Comparison of ENCODE assay signal across 1 cellular context in the genomic region with DNA sequence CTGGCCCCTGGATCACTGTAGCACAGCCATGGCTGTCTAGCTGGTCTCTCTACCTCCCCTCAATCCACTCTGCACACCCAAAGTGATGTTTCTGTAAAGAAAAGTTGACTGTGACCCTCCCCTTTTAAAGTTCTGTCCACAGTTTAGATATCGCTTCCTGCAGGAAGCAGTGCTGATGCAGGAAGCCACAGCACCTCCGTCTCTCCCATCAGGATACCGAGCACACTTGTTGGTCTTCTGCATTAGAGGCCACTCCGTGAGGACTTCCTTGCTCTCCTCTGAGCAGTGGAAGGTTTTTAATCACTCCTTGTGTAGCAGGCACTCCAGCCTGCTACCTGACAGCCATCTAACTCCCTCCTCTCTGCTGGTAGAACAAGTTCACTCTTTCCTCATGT.
TF ChIP-seq lines count a peak whose summit lies in the region.

No MANE protein-coding gene starts in this region.

TF ChIP-seq in HCT116, 20 proteins besides CTCF, POLR2A, EP300 and RAD21 (continued from another document):
- TF ChIP-seq, protein P1, sequence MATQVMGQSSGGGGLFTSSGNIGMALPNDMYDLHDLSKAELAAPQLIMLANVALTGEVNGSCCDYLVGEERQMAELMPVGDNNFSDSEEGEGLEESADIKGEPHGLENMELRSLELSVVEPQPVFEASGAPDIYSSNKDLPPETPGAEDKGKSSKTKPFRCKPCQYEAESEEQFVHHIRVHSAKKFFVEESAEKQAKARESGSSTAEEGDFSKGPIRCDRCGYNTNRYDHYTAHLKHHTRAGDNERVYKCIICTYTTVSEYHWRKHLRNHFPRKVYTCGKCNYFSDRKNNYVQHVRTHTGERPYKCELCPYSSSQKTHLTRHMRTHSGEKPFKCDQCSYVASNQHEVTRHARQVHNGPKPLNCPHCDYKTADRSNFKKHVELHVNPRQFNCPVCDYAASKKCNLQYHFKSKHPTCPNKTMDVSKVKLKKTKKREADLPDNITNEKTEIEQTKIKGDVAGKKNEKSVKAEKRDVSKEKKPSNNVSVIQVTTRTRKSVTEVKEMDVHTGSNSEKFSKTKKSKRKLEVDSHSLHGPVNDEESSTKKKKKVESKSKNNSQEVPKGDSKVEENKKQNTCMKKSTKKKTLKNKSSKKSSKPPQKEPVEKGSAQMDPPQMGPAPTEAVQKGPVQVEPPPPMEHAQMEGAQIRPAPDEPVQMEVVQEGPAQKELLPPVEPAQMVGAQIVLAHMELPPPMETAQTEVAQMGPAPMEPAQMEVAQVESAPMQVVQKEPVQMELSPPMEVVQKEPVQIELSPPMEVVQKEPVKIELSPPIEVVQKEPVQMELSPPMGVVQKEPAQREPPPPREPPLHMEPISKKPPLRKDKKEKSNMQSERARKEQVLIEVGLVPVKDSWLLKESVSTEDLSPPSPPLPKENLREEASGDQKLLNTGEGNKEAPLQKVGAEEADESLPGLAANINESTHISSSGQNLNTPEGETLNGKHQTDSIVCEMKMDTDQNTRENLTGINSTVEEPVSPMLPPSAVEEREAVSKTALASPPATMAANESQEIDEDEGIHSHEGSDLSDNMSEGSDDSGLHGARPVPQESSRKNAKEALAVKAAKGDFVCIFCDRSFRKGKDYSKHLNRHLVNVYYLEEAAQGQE (IDR thresholded peaks at IDR 0.05; ENCODE audit: low read depth): no peak
- no peak for TF ChIP-seq ZNF274 (IDR thresholded peaks at IDR 0.05; ENCODE audit: low read depth, low read length)
- TF ChIP-seq ZFX (IDR thresholded peaks at IDR 0.05): no peak
- no peak for TF ChIP-seq YY1 (IDR thresholded peaks at IDR 0.05; ENCODE audit: extremely low read depth, insufficient replicate concordance, low read depth, low read length)
- no peak for TF ChIP-seq EZH2 (IDR thresholded peaks at IDR 0.05)
- no peak for TF ChIP-seq POLR2AphosphoS5 (IDR thresholded peaks at IDR 0.05; ENCODE audit: low read depth, low read length)
- TF ChIP-seq JUND (IDR thresholded peaks at IDR 0.05): no peak
- no peak for TF ChIP-seq FOSL1 (IDR thresholded peaks at IDR 0.05; ENCODE audit: low read depth)
- TF ChIP-seq, protein P2, sequence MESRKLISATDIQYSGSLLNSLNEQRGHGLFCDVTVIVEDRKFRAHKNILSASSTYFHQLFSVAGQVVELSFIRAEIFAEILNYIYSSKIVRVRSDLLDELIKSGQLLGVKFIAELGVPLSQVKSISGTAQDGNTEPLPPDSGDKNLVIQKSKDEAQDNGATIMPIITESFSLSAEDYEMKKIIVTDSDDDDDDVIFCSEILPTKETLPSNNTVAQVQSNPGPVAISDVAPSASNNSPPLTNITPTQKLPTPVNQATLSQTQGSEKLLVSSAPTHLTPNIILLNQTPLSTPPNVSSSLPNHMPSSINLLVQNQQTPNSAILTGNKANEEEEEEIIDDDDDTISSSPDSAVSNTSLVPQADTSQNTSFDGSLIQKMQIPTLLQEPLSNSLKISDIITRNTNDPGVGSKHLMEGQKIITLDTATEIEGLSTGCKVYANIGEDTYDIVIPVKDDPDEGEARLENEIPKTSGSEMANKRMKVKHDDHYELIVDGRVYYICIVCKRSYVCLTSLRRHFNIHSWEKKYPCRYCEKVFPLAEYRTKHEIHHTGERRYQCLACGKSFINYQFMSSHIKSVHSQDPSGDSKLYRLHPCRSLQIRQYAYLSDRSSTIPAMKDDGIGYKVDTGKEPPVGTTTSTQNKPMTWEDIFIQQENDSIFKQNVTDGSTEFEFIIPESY (IDR thresholded peaks at IDR 0.05; ENCODE audit: extremely low read depth, insufficient replicate concordance, low read length): no peak
